17 cellular contexts compared by ENCODE assay signal in genomic region chr2:147826615-147827375, GRCh38. TPM values are rescaled to one million over a fixed set of nuclear protein-coding genes. Genes with fewer than 3 reads are reported as not detected.
DNase-seq lines count a peak whose midpoint lies in the region; ATAC-seq and TF ChIP-seq lines count a peak whose summit lies in the region.
"Had no signal": no experiment of that assay in that cellular context is flagged by ENCODE, and none has a peak within 500 bp of the region (broad histone marks: within the 10 kb centered on the region; RNA-seq: fewer than 3 reads in every experiment).

No MANE protein-coding gene starts in this region.

- H3K4me1 ChIP-seq in mesenchymal stem cell (ENCODE audit: control insufficient read depth, insufficient read depth, low read depth, low read length), result no peaks in the 10 kb centered on the region
- no peaks in the 10 kb centered on the region for H3K4me1 ChIP-seq in testis
- H3K4me1 ChIP-seq: Caco-2, HAP-1 had no signal

- H3K27ac ChIP-seq in mesenchymal stem cell (ENCODE audit: low read length, poor library complexity, severe bottlenecking) (no peak overlapping the region), testis (no peak overlapping the region)

- H3K4ac ChIP-seq in mesenchymal stem cell (ENCODE audit: low read depth in 1 of 2, low read length in 2 of 2), result no peak overlapping the region

- peak; percentile 37 for ATAC-seq in stimulated activated naive CD8-positive, alpha-beta T cell treated with anti-CD3 and anti-CD28 coated beads, Interleukin-15, amount 100 ng/mL, for 72 hours
- ATAC-seq in stimulated activated naive CD8-positive, alpha-beta T cell treated with anti-CD3 and anti-CD28 coated beads, Interleukin-15, Interleukin-2, amounts not matched to agents 100 U/mL and 50 U/mL, for 24 hours, result no peak
- no peak for ATAC-seq in GM19023 (IDR thresholded peaks at IDR 0.05; ENCODE audit: unreplicated experiment)
- ATAC-seq in GM18858 (IDR thresholded peaks at IDR 0.05; ENCODE audit: unreplicated experiment), result no peak
- ATAC-seq: CD8-positive, alpha-beta T cell; GM12878 had no signal

- H2BK120ac ChIP-seq in mesenchymal stem cell (ENCODE audit: low read depth, low read length), result no peak overlapping the region

- no peaks in the 10 kb centered on the region for H3K4me1 Mint-ChIP-seq in stimulated activated naive CD8-positive, alpha-beta T cell treated with anti-CD3 and anti-CD28 coated beads, Interleukin-15, amount 100 ng/mL, for 72 hours
- H3K4me1 Mint-ChIP-seq: CD4-positive, CD25-positive, alpha-beta regulatory T cell had no signal

- H3K36me3 ChIP-seq in mesenchymal stem cell (ENCODE audit: control insufficient read depth in 1 of 2, insufficient read depth in 2 of 2, low read depth in 1 of 2, low read length in 2 of 2) (no peaks in the 10 kb centered on the region), testis (ENCODE audit: low read depth, missing control alignments) (no peaks in the 10 kb centered on the region)
- H3K36me3 ChIP-seq: HAP-1 had no signal

- H2BK5ac ChIP-seq in mesenchymal stem cell (ENCODE audit: low read depth, low read length, poor library complexity, severe bottlenecking), result no peak overlapping the region

- 97% methylated on average over 47 of the region's 54 CpGs for WGBS in mesenchymal stem cell
- 69 to 89% methylated on average over 22 to 54 of the region's 54 CpGs for WGBS in testis, 2 donors

- H2AK5ac ChIP-seq in mesenchymal stem cell (ENCODE audit: low read length, severe bottlenecking), result no peak overlapping the region

- H3K4me2 ChIP-seq in mesenchymal stem cell (ENCODE audit: low read length, poor library complexity, severe bottlenecking), result no peak overlapping the region

- H2AFZ ChIP-seq in mesenchymal stem cell (ENCODE audit: low read depth, low read length), result no peak overlapping the region

- no peaks in the 10 kb centered on the region for H3K27me3 ChIP-seq in mesenchymal stem cell (ENCODE audit: control insufficient read depth in 1 of 2, insufficient read depth in 1 of 2, low read length in 2 of 2)
- H3K27me3 ChIP-seq in testis, result no peaks in the 10 kb centered on the region

- H3K9ac ChIP-seq in mesenchymal stem cell (ENCODE audit: low read length), result no peak overlapping the region

- H3K23ac ChIP-seq in mesenchymal stem cell (ENCODE audit: low read length in 2 of 2), result no peak overlapping the region

- no peak overlapping the region for H3K27ac Mint-ChIP-seq in stimulated activated naive CD8-positive, alpha-beta T cell treated with anti-CD3 and anti-CD28 coated beads, Interleukin-15, amount 100 ng/mL, for 72 hours
- H3K27ac Mint-ChIP-seq: CD4-positive, CD25-positive, alpha-beta regulatory T cell; CD8-positive, alpha-beta T cell; HFFc6 had no signal

- TF ChIP-seq CTCF in testis (IDR thresholded peaks at IDR 0.05), result no peak

- no peak overlapping the region for H3K14ac ChIP-seq in mesenchymal stem cell (ENCODE audit: low read length in 2 of 2)

- H3K4me3 ChIP-seq in mesenchymal stem cell (ENCODE audit: insufficient read depth in 1 of 2, low read depth in 1 of 2, low read length in 2 of 2) (no peak overlapping the region), testis (peak overlapping the region; percentile 35 to 50)
- H3K4me3 ChIP-seq: GM12878, HAP-1 had no signal

- no peak overlapping the region for H3K4me3 Mint-ChIP-seq in stimulated activated naive CD8-positive, alpha-beta T cell treated with anti-CD3 and anti-CD28 coated beads, Interleukin-15, amount 100 ng/mL, for 72 hours
- H3K4me3 Mint-ChIP-seq: CD4-positive, CD25-positive, alpha-beta regulatory T cell; CD8-positive, alpha-beta T cell; HFFc6 had no signal

- intact Hi-C loops in testis (cut with DNase I; ENCODE audit: low total_unique reads), result no loop called here

- H3K18ac ChIP-seq in mesenchymal stem cell (ENCODE audit: low read depth in 1 of 2, low read length in 2 of 2), result no peak overlapping the region

- no peak overlapping the region for H4K8ac ChIP-seq in mesenchymal stem cell (ENCODE audit: low read length)

- no peak for DNase-seq in stimulated activated naive CD8-positive, alpha-beta T cell treated with anti-CD3 and anti-CD28 coated beads, Interleukin-15, amount 100 ng/mL, for 72 hours
- DNase-seq in stimulated activated naive CD8-positive, alpha-beta T cell treated with anti-CD3 and anti-CD28 coated beads, Interleukin-15, Interleukin-2, amounts not matched to agents 100 U/mL and 50 U/mL, for 24 hours, result no peak
- DNase-seq in mesenchymal stem cell (no peak), testis (peak; percentile 53)
- DNase-seq: C1 segment of cervical spinal cord; Caco-2; CD4-positive, CD25-positive, alpha-beta regulatory T cell; CD8-positive, alpha-beta T cell; DMS153; DND-41; GDM1; GOT3; HFFc6 had no signal

- no peak for TF ChIP-seq POLR2A in testis (IDR thresholded peaks at IDR 0.05)

- H3K9me3 ChIP-seq in mesenchymal stem cell (ENCODE audit: control insufficient read depth, low read length), result peaks cover 5% of the 10 kb centered on the region
- no peaks in the 10 kb centered on the region for H3K9me3 ChIP-seq in testis

- H2BK15ac ChIP-seq in mesenchymal stem cell (ENCODE audit: low read depth, poor library complexity, severe bottlenecking), result no peak overlapping the region

- H3K79me1 ChIP-seq in mesenchymal stem cell (replicated peaks; ENCODE audit: low read length, poor library complexity, severe bottlenecking), result no peaks in the 10 kb centered on the region

- H3K9me3 Mint-ChIP-seq in stimulated activated naive CD8-positive, alpha-beta T cell treated with anti-CD3 and anti-CD28 coated beads, Interleukin-15, amount 100 ng/mL, for 72 hours, result peaks cover 9 to 18% of the 10 kb centered on the region in 2 donors
- H3K9me3 Mint-ChIP-seq: HFFc6 had no signal

- H4K91ac ChIP-seq in mesenchymal stem cell (ENCODE audit: low read length), result peak overlapping the region; percentile 61

- H3K27me3 Mint-ChIP-seq in stimulated activated naive CD8-positive, alpha-beta T cell treated with anti-CD3 and anti-CD28 coated beads, Interleukin-15, amount 100 ng/mL, for 72 hours, result no peaks in the 10 kb centered on the region

- no peak overlapping the region for H2BK12ac ChIP-seq in mesenchymal stem cell (ENCODE audit: low read length in 2 of 2)

RNA-seq across cellular contexts. Expression of gene ACVR2A, which starts 18.0 kb away (rescaled TPM):
- 4.2 TPM for polyA plus RNA-seq in mesenchymal stem cell (2013, experiment 1 of 2)
- polyA plus RNA-seq in mesenchymal stem cell (2013, experiment 2 of 2), result 4.0 TPM
- 10 to 100 TPM; 21.6 to 38.3 TPM for total RNA-seq in testis
- 11.4 TPM for polyA plus RNA-seq in testis (ENCODE audit: insufficient read depth, low read depth, low replicate concordance)

Comparison
In these comparisons a context has a peak if more than half of its experiments do, and no peak if none do; other contexts are left out.
1. H3K4me3 ChIP-seq: peak in testis (2 of 2); none in mesenchymal stem cell (0 of 2).